ENCODE assay signal across 1 cellular context in the genomic region with DNA sequence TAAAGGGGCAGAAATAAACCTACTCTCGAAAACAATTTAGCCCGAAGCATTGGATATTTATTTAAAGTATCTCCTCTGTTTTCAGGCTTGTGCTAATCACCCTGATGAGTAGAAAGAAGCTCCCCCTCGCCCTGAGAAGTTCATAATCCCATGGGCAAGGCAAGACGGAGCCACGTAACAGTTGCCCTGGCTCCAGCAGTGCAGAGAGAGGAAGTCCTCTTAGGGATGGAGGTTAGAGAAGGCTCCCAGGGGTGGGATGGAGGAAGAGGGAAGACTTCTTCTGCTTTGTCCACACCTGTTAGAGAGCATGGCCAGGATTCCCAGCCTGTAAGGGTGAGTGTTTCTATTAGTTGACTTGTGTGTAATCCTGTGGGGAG.
TF ChIP-seq lines count a peak whose summit lies in the region.

No MANE protein-coding gene starts in this region.

TF ChIP-seq in SK-N-SH treated with all-trans-retinoic acid at 6 μM for 48 hours, 23 proteins besides CTCF, POLR2A, EP300 and RAD21 (continued from another document):
- TF ChIP-seq CSRNP3 (CRISPR knock-in tag; IDR thresholded peaks at IDR 0.05): no peak
- no peak for TF ChIP-seq ZFP30 (CRISPR knock-in tag; IDR thresholded peaks at IDR 0.05)
- TF ChIP-seq TSHZ2 (CRISPR knock-in tag; IDR thresholded peaks at IDR 0.05): no peak
- TF ChIP-seq CREB5 (CRISPR knock-in tag; IDR thresholded peaks at IDR 0.05; ENCODE audit: low read depth): no peak
- TF ChIP-seq ZNF8 (CRISPR knock-in tag; IDR thresholded peaks at IDR 0.05): no peak
- no peak for TF ChIP-seq TOX (CRISPR knock-in tag; IDR thresholded peaks at IDR 0.05; ENCODE audit: borderline replicate concordance)
- no peak for TF ChIP-seq CSDC2 (CRISPR knock-in tag; IDR thresholded peaks at IDR 0.05)
- no peak for TF ChIP-seq ZFP3 (CRISPR knock-in tag; IDR thresholded peaks at IDR 0.05)
- no peak for TF ChIP-seq ZNF70 (CRISPR knock-in tag; IDR thresholded peaks at IDR 0.05)
- no peak for TF ChIP-seq ISL1 (CRISPR knock-in tag; IDR thresholded peaks at IDR 0.05)
- no peak for TF ChIP-seq ARNTL (CRISPR knock-in tag; IDR thresholded peaks at IDR 0.05; ENCODE audit: borderline replicate concordance, low read depth)
